ENCODE assay signal across 25 cellular contexts in the genomic region with DNA sequence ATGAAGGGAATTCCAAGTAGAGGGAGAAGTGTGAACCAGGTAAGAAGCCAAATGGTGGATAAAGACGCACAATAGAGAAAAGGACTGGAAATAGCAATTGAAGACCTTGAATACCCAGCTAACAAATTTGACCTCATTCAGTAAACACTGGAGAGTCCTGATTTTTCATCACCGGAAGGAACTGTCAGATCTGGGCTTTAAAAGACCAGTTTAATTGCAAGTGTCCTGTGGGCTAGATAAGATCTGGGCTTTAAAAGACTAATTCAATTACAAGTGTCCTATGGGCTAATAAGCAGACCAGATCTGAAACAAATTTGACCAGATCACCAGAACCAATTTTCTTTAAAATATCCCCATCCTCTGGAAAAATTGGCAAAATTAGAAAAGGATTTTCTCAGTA.
A peak's percentile ranks its signal among the peaks of the same experiment; 100 is the strongest.
DNase-seq lines count a peak whose midpoint lies in the region; ATAC-seq and TF ChIP-seq lines count a peak whose summit lies in the region.
"Had no signal": no experiment of that assay in that cellular context is flagged by ENCODE, and none has a peak within 500 bp of the region (broad histone marks: within the 10 kb centered on the region; RNA-seq: fewer than 3 reads in every experiment).

No MANE protein-coding gene starts in this region.

- intact Hi-C loops in PC-9 (cut with micrococcal nuclease; ENCODE audit: unreplicated experiment): loop anchor here (10.0 kb wide), 3 partner anchors 289 to 991 kb away; a partner anchor contains a TSS

- H3K9me3 ChIP-seq in GM23248 (ENCODE audit: low read depth): no peaks in the 10 kb centered on the region
- no peaks in the 10 kb centered on the region for H3K9me3 ChIP-seq in PC-9 (ENCODE audit: insufficient read depth, low read depth)
- H3K9me3 ChIP-seq: A549 had no signal

- BruUV-seq in PC-9 (replicated peaks; lab: Mats Ljungman, UMichigan): no TSS peak

- H3K4me1 Mint-ChIP-seq in activated naive CD8-positive, alpha-beta T cell treated with anti-CD3 and anti-CD28 coated beads for 36 hours: no peaks in the 10 kb centered on the region
- H3K4me1 Mint-ChIP-seq: CD4-positive, alpha-beta memory T cell; T-helper 17 cell had no signal

- H3K79me2 ChIP-seq in ACC112 (ENCODE audit: control insufficient read depth, insufficient read depth, low read length, unreplicated experiment) (no peaks in the 10 kb centered on the region), GM23248 (ENCODE audit: insufficient read depth) (no peaks in the 10 kb centered on the region), PC-9 (ENCODE audit: low read depth) (no peaks in the 10 kb centered on the region)

- H3K27ac ChIP-seq in ACC112 (ENCODE audit: low read depth, low read length) (peak overlapping the region; percentile 100; the same call in 1 of the 2 replicates), GM23248 (no peak overlapping the region), PC-9 (no peak overlapping the region)
- H3K27ac ChIP-seq: HL-60, RWPE1, SK-N-MC had no signal

- H3K36me3 ChIP-seq in ACC112 (ENCODE audit: insufficient read depth, low read length) (no peaks in the 10 kb centered on the region), GM23248 (ENCODE audit: low read depth) (no peaks in the 10 kb centered on the region), PC-9 (ENCODE audit: low read depth) (no peaks in the 10 kb centered on the region)

- H4K20me1 ChIP-seq in GM23248 (ENCODE audit: insufficient read depth) (no peaks in the 10 kb centered on the region), PC-9 (ENCODE audit: insufficient read depth) (no peaks in the 10 kb centered on the region)

- H3K9me3 Mint-ChIP-seq in activated naive CD8-positive, alpha-beta T cell treated with anti-CD3 and anti-CD28 coated beads for 36 hours: no peaks in the 10 kb centered on the region

- no peaks in the 10 kb centered on the region for H3K9me2 ChIP-seq in GM23248 (ENCODE audit: insufficient read depth)
- H3K9me2 ChIP-seq in PC-9 (ENCODE audit: insufficient read depth): no peaks in the 10 kb centered on the region

- H3K36me3 Mint-ChIP-seq in activated naive CD8-positive, alpha-beta T cell treated with anti-CD3 and anti-CD28 coated beads for 36 hours: no peaks in the 10 kb centered on the region
- H3K36me3 Mint-ChIP-seq: CD4-positive, alpha-beta memory T cell had no signal

- peak overlapping the region; percentile 71 for H3K4me2 ChIP-seq in GM23248 (ENCODE audit: unreplicated experiment)
- no peak overlapping the region for H3K4me2 ChIP-seq in PC-9

- CTCF ChIA-PET in PC-9 (lab: Charles Lee): no interaction called here

- 95 to 100% methylated on average over 2 of the region's 2 CpGs for WGBS in GM23248 (ENCODE audit: low coverage in 1 of 2, low lambda C conversion rate in 2 of 2, missing lambda C conversion rate in 2 of 2), 2 experiments

- H3K27me3 ChIP-seq in ACC112 (ENCODE audit: insufficient read depth, low read length): no peaks in the 10 kb centered on the region
- H3K27me3 ChIP-seq in GM23248 (replicated peaks; ENCODE audit: insufficient read depth): no peaks in the 10 kb centered on the region
- no peaks in the 10 kb centered on the region for H3K27me3 ChIP-seq in PC-9 (ENCODE audit: insufficient read depth, low read depth)

- no peaks in the 10 kb centered on the region for H3K27me3 Mint-ChIP-seq in activated naive CD8-positive, alpha-beta T cell treated with anti-CD3 and anti-CD28 coated beads for 36 hours
- H3K27me3 Mint-ChIP-seq: CD4-positive, alpha-beta memory T cell; T-helper 17 cell had no signal

- DNase-seq in GM23248 (no peak), fibroblast of villous mesenchyme (ENCODE audit: low read depth) (peak; percentile 33), PC-9 (no peak)
- DNase-seq in activated naive CD8-positive, alpha-beta T cell treated with anti-CD3 and anti-CD28 coated beads for 36 hours: no peak
- DNase-seq: C1 segment of cervical spinal cord; CD4-positive, alpha-beta memory T cell; COR-L47; GDM1; Karpas-422; NCI-H1105 treated with DMSO at 0.1 percent for 48 hours; NCI-H1694; NCI-H2029 treated with DMSO at 0.1 percent for 48 hours; NCI-H2227 treated with DMSO at 0.1 percent for 48 hours; NCI-H774; SHP77 treated with DMSO at 0.1 percent for 48 hours; T-helper 17 cell had no signal

- in situ Hi-C loops in GM23248 (cut with MboI): no loop called here

- TF ChIP-seq CTCF in fibroblast of villous mesenchyme (IDR thresholded peaks at IDR 0.05; ENCODE audit: insufficient read depth, low read depth, low read length): no peak
- no peak for TF ChIP-seq CTCF in PC-9 (conservative IDR thresholded peaks at IDR 0.05)

- no peak overlapping the region for H3K9ac ChIP-seq in GM23248

- H3K4me1 ChIP-seq in ACC112 (ENCODE audit: control insufficient read depth, insufficient read depth, low read length, unreplicated experiment): peaks cover 70% of the 10 kb centered on the region
- H3K4me1 ChIP-seq in GM23248 (ENCODE audit: insufficient read depth): peaks cover 62% of the 10 kb centered on the region
- peaks cover 59% of the 10 kb centered on the region for H3K4me1 ChIP-seq in PC-9 (replicated peaks; ENCODE audit: insufficient read depth)

- no peak overlapping the region for H3K27ac Mint-ChIP-seq in activated naive CD8-positive, alpha-beta T cell treated with anti-CD3 and anti-CD28 coated beads for 36 hours
- H3K27ac Mint-ChIP-seq: CD4-positive, alpha-beta memory T cell; T-helper 17 cell had no signal

- H3F3A ChIP-seq in GM23248 (ENCODE audit: insufficient read depth) (peaks cover 60% of the 10 kb centered on the region), PC-9 (ENCODE audit: insufficient read depth, low read depth) (peaks cover 46% of the 10 kb centered on the region)

- POLR2A ChIA-PET in PC-9 (lab: Charles Lee; ENCODE audit: unreplicated experiment): interaction anchor here (0.6 kb wide), 1 partner anchor 68 kb away, joined by 4 read pairs; no protein-coding TSS in a partner anchor

- ATAC-seq in HG03135 (IDR thresholded peaks at IDR 0.05; ENCODE audit: unreplicated experiment): no peak
- ATAC-seq in HG02938 (IDR thresholded peaks at IDR 0.05; ENCODE audit: unreplicated experiment): no peak
- ATAC-seq: A549, GM12878, T-helper 17 cell had no signal

- no peak overlapping the region for H3K4me3 Mint-ChIP-seq in activated naive CD8-positive, alpha-beta T cell treated with anti-CD3 and anti-CD28 coated beads for 36 hours
- H3K4me3 Mint-ChIP-seq: CD4-positive, alpha-beta memory T cell; T-helper 17 cell had no signal

- H3K4me3 ChIP-seq in ACC112 (ENCODE audit: low read depth, low read length): no peak overlapping the region
- H3K4me3 ChIP-seq in GM23248: no peak overlapping the region
- no peak overlapping the region for H3K4me3 ChIP-seq in fibroblast of villous mesenchyme (ENCODE audit: low read depth, low read length)
- no peak overlapping the region for H3K4me3 ChIP-seq in PC-9
- H3K4me3 ChIP-seq: A549, GM12878, SK-N-MC had no signal

- H2AFZ ChIP-seq in ACC112 (ENCODE audit: low read length, unreplicated experiment) (no peak overlapping the region), GM23248 (no peak overlapping the region), PC-9 (no peak overlapping the region)

TF ChIP-seq in PFSK-1, 5 proteins besides CTCF, POLR2A, EP300 and RAD21:
- TF ChIP-seq SIN3A (IDR thresholded peaks at IDR 0.05; ENCODE audit: borderline replicate concordance, insufficient read depth, low read length): peak; percentile 88; the same call in 1 of the 2 replicates
- no peak for TF ChIP-seq FOXP2 (optimal IDR thresholded peaks at IDR 0.05; ENCODE audit: borderline replicate concordance, extremely low read depth, extremely low read length, insufficient read depth)
TF ChIP-seq in PFSK-1: peak in this region for 1.
